Comparison of ENCODE assay signal across 21 cellular contexts in genomic region chr11:31882951-31883392, GRCh38.
DNase-seq lines count a peak whose midpoint lies in the region; ATAC-seq, FAIRE-seq and TF ChIP-seq lines count a peak whose summit lies in the region.
"Had no signal": no experiment of that assay in that cellular context is flagged by ENCODE, and none has a peak within 500 bp of the region (broad histone marks: within the 10 kb centered on the region; RNA-seq: fewer than 3 reads in every experiment).

No MANE protein-coding gene starts in this region.

- no peaks in the 10 kb centered on the region for H3K27me3 ChIP-seq in astrocyte (ENCODE audit: insufficient read depth, low read length)
- H3K27me3 ChIP-seq in right lobe of liver = no peaks in the 10 kb centered on the region
- H3K27me3 ChIP-seq: upper lobe of left lung had no signal

- H3K9me3 Mint-ChIP-seq in astrocyte (ENCODE audit: unreplicated experiment) = no peaks in the 10 kb centered on the region
- H3K9me3 Mint-ChIP-seq: activated naive CD8-positive, alpha-beta T cell treated with anti-CD3 and anti-CD28 coated beads, Interleukin-2, amount 50 U/mL, for 24 hours; natural killer cell treated with Interleukin-12 subunit alpha and Interleukin-12 subunit beta and Interleukin-15 and Interleukin-18, amount 100 ng/mL, for 72 hours had no signal

- peak overlapping the region; percentile 98 for H3K27ac Mint-ChIP-seq in astrocyte (ENCODE audit: unreplicated experiment)
- H3K27ac Mint-ChIP-seq: activated CD4-positive, alpha-beta T cell treated with anti-CD3 and anti-CD28 coated beads for 36 hours; activated naive CD8-positive, alpha-beta T cell treated with anti-CD3 and anti-CD28 coated beads, Interleukin-2, amount 50 U/mL, for 24 hours; natural killer cell treated with Interleukin-12 subunit alpha and Interleukin-12 subunit beta and Interleukin-15 and Interleukin-18, amount 100 ng/mL, for 72 hours had no signal

- H4K20me1 ChIP-seq in astrocyte (ENCODE audit: insufficient read depth, low read length) = no peaks in the 10 kb centered on the region

- peak overlapping the region; percentile 21; the same call in 1 of the 3 replicates for H3K4me2 ChIP-seq in A549
- peak overlapping the region; percentile 40 for H3K4me2 ChIP-seq in astrocyte (ENCODE audit: low read length)

- intact Hi-C loops in right lobe of liver (cut with DNase I) = no loop called here

- ATAC-seq in A549 (peak in 1 of 2 experiments; percentile 67; a peak in 3 of 6 replicates), right lobe of liver (peak; percentile 61 to 75 (median 72))
- ATAC-seq: activated CD4-positive, alpha-beta T cell treated with anti-CD3 and anti-CD28 coated beads for 36 hours; activated naive CD8-positive, alpha-beta T cell treated with anti-CD3 and anti-CD28 coated beads, Interleukin-2, amount 50 U/mL, for 24 hours; heart right ventricle; left ventricle myocardium superior had no signal

- DNase-seq in A549 (ENCODE audit: low read depth in 1 of 2, low spot score in 1 of 2) = no peak
- DNase-seq in HEK293T (ENCODE audit: extremely low spot score) = peak; percentile 58
- DNase-seq in astrocyte (ENCODE audit: low read depth) = peak; percentile 25
- no peak for DNase-seq in right lobe of liver
- DNase-seq in activated CD4-positive, CD25-positive, alpha-beta regulatory T cell (lab: John Stamatoyannopoulos, UW) = no peak
- no peak for DNase-seq in NCI-H2227 (lab: John Stamatoyannopoulos, UW; ENCODE audit: unreplicated experiment)
- no peak for DNase-seq in NCI-H748 (lab: John Stamatoyannopoulos, UW; ENCODE audit: unreplicated experiment)
- DNase-seq in inferior parietal cortex (ENCODE audit: extremely low spot score) = no peak
- DNase-seq: activated CD4-positive, alpha-beta T cell treated with anti-CD3 and anti-CD28 coated beads for 36 hours; activated naive CD8-positive, alpha-beta T cell treated with anti-CD3 and anti-CD28 coated beads, Interleukin-2, amount 50 U/mL, for 24 hours; Calu3; heart right ventricle; Kasumi-1; left ventricle myocardium superior; NCI-H187 treated with DMSO at 0.1 percent for 48 hours; NCI-H774; sigmoid colon; stimulated activated CD4-positive, alpha-beta T cell treated with anti-CD3 and anti-CD28 coated beads, Interleukin-4, amount 100 ng/mL, for 4 hours; T-helper 2 cell; upper lobe of left lung had no signal

- H3K36me3 ChIP-seq in astrocyte (ENCODE audit: insufficient read depth, low read length) (no peaks in the 10 kb centered on the region), right lobe of liver (no peaks in the 10 kb centered on the region)
- H3K36me3 ChIP-seq: heart right ventricle, sigmoid colon, upper lobe of left lung had no signal

- peaks cover 28% of the 10 kb centered on the region for H3K4me1 Mint-ChIP-seq in astrocyte (ENCODE audit: low read depth, unreplicated experiment)
- H3K4me1 Mint-ChIP-seq: activated CD4-positive, alpha-beta T cell treated with anti-CD3 and anti-CD28 coated beads for 36 hours; activated naive CD8-positive, alpha-beta T cell treated with anti-CD3 and anti-CD28 coated beads, Interleukin-2, amount 50 U/mL, for 24 hours had no signal

- H3K9ac ChIP-seq in astrocyte (ENCODE audit: low read length) = peak overlapping the region; percentile 50

- CTCF ChIA-PET in A549 (lab: Yijun Ruan, JAX) (interaction anchor here (1.7 kb wide), 1 partner anchor 12 kb away, joined by 5 read pairs; no protein-coding TSS in a partner anchor), HEK293T (lab: Yijun Ruan, JAX) (interaction anchor here (0.5 kb wide), 1 partner anchor 326 kb away, joined by 3 read pairs; no protein-coding TSS in a partner anchor)

- no peak overlapping the region for H2AFZ ChIP-seq in astrocyte (ENCODE audit: low read depth, low read length)

- H3K79me2 ChIP-seq in astrocyte (ENCODE audit: insufficient read depth, low read length) = no peaks in the 10 kb centered on the region

- no peaks in the 10 kb centered on the region for H3K4me1 ChIP-seq in A549
- H3K4me1 ChIP-seq in astrocyte (ENCODE audit: insufficient read depth, low read length) = peaks cover 11% of the 10 kb centered on the region
- H3K4me1 ChIP-seq in right lobe of liver = peaks cover 0 to 14% (median 3%) of the 10 kb centered on the region in 4 donors
- H3K4me1 ChIP-seq: heart right ventricle, sigmoid colon, upper lobe of left lung had no signal

- H3K4me3 Mint-ChIP-seq in astrocyte (ENCODE audit: unreplicated experiment) = peak overlapping the region; percentile 67
- H3K4me3 Mint-ChIP-seq: activated CD4-positive, alpha-beta T cell treated with anti-CD3 and anti-CD28 coated beads for 36 hours; activated naive CD8-positive, alpha-beta T cell treated with anti-CD3 and anti-CD28 coated beads, Interleukin-2, amount 50 U/mL, for 24 hours; natural killer cell treated with Interleukin-12 subunit alpha and Interleukin-12 subunit beta and Interleukin-15 and Interleukin-18, amount 100 ng/mL, for 72 hours had no signal

- H3K9me3 ChIP-seq in A549 (no peaks in the 10 kb centered on the region), astrocyte (ENCODE audit: insufficient read depth, low read depth, low read length) (no peaks in the 10 kb centered on the region), right lobe of liver (no peaks in the 10 kb centered on the region)
- H3K9me3 ChIP-seq: heart right ventricle, upper lobe of left lung had no signal

- FAIRE-seq in A549 (lab: Jason Lieb, UNC) = no peak
- no peak for FAIRE-seq in astrocyte (lab: Jason Lieb, UNC)

- H3K27ac ChIP-seq in A549 (no peak overlapping the region), astrocyte (ENCODE audit: low read depth, low read length) (no peak overlapping the region), right lobe of liver (peak overlapping the region in 1 of 3 donors; percentile 22)
- H3K27ac ChIP-seq: heart right ventricle, sigmoid colon, upper lobe of left lung had no signal

- 5% methylated on average over 5 of the region's 5 CpGs for WGBS in A549 (ENCODE audit: missing lambda C conversion rate)
- WGBS in right lobe of liver (ENCODE audit: insufficient coverage, low coverage, low lambda C conversion rate, missing lambda C conversion rate) = 14% methylated on average over 5 of the region's 5 CpGs

- H3K36me3 Mint-ChIP-seq in astrocyte (ENCODE audit: low read depth, unreplicated experiment) = no peaks in the 10 kb centered on the region
- H3K36me3 Mint-ChIP-seq: natural killer cell treated with Interleukin-12 subunit alpha and Interleukin-12 subunit beta and Interleukin-15 and Interleukin-18, amount 100 ng/mL, for 72 hours had no signal

- no peak for TF ChIP-seq RAD21 in A549 (conservative IDR thresholded peaks at IDR 0.05 in 1 of 2, IDR thresholded peaks at IDR 0.05 in 1 of 2)

- no peak for TF ChIP-seq POLR2A in A549 (IDR thresholded peaks at IDR 0.05; ENCODE audit: low read length)
- no peak for TF ChIP-seq POLR2A in right lobe of liver (IDR thresholded peaks at IDR 0.05)

- TF ChIP-seq CTCF in A549 (IDR thresholded peaks at IDR 0.05) (no peak), astrocyte (IDR thresholded peaks at IDR 0.05; ENCODE audit: insufficient read depth, low read depth, low read length) (no peak), right lobe of liver (IDR thresholded peaks at IDR 0.05) (no peak)

- POLR2A ChIA-PET in A549 (lab: Yijun Ruan, JAX) = no interaction called here
- POLR2A ChIA-PET in HEK293T (lab: Yijun Ruan, JAX) = no interaction called here

- H3K27me3 Mint-ChIP-seq in astrocyte (ENCODE audit: low read depth, unreplicated experiment) = peaks cover 2% of the 10 kb centered on the region

- H3K4me3 ChIP-seq in A549 = no peak overlapping the region
- no peak overlapping the region for H3K4me3 ChIP-seq in astrocyte (ENCODE audit: insufficient read depth, low read depth, low read length)
- no peak overlapping the region for H3K4me3 ChIP-seq in right lobe of liver
- H3K4me3 ChIP-seq: heart right ventricle, sigmoid colon, upper lobe of left lung had no signal

- TF ChIP-seq EP300 in A549 (IDR thresholded peaks at IDR 0.05) = no peak

TF ChIP-seq in A549, 52 proteins besides CTCF, POLR2A, EP300 and RAD21 (continues in another document):
- TF ChIP-seq CHD4 (IDR thresholded peaks at IDR 0.05; ENCODE audit: borderline replicate concordance) = no peak
- no peak for TF ChIP-seq E2F6 (IDR thresholded peaks at IDR 0.05; ENCODE audit: borderline replicate concordance, low read depth)
- no peak for TF ChIP-seq ESRRA (IDR thresholded peaks at IDR 0.05; ENCODE audit: borderline replicate concordance, low read length)
- no peak for TF ChIP-seq JUNB (IDR thresholded peaks at IDR 0.05)
- no peak for TF ChIP-seq MAX (IDR thresholded peaks at IDR 0.05)

TF ChIP-seq in HEK293T, 16 proteins besides CTCF, POLR2A, EP300 and RAD21:
- TF ChIP-seq PKNOX1 (IDR thresholded peaks at IDR 0.05) = no peak
- TF ChIP-seq BHLHE40 (IDR thresholded peaks at IDR 0.05; ENCODE audit: borderline replicate concordance) = no peak
- TF ChIP-seq ARNT (IDR thresholded peaks at IDR 0.05) = no peak
- TF ChIP-seq CTBP1 (IDR thresholded peaks at IDR 0.05; ENCODE audit: borderline replicate concordance) = no peak
- no peak for TF ChIP-seq FOXA1 (IDR thresholded peaks at IDR 0.05)
- TF ChIP-seq SUZ12 (IDR thresholded peaks at IDR 0.05) = no peak
- TF ChIP-seq SP1 (IDR thresholded peaks at IDR 0.05) = no peak
- no peak for TF ChIP-seq L3MBTL2 (conservative IDR thresholded peaks at IDR 0.05)
- no peak for TF ChIP-seq NFRKB (IDR thresholded peaks at IDR 0.05)

Comparison
In these comparisons a context has a peak if more than half of its experiments do, and no peak if none do; other contexts are left out.
1. DNase-seq: peak in HEK293T (single experiment) and astrocyte (single experiment); none in A549 (0 of 2), right lobe of liver (0 of 3), activated CD4-positive, CD25-positive, alpha-beta regulatory T cell (0 of 4), NCI-H2227 (single experiment), NCI-H748 (single experiment) and inferior parietal cortex (single experiment).